In genomic region chr19:1252818-1253513, GRCh38 we compare ENCODE assay signal across 8 cellular contexts. TPM values are rescaled to one million over a fixed set of nuclear protein-coding genes. Genes with fewer than 3 reads are reported as not detected.
DNase-seq lines count a peak whose midpoint lies in the region; ATAC-seq, FAIRE-seq and TF ChIP-seq lines count a peak whose summit lies in the region.

No MANE protein-coding gene starts in this region.

- no peak overlapping the region for H4K5ac ChIP-seq in H1 (ENCODE audit: insufficient read length, low read depth, low read length)

- H3K9me3 ChIP-seq in H1 (ENCODE audit: insufficient read depth in 2 of 2, low read depth in 1 of 2, low read length in 1 of 2) (no peaks in the 10 kb centered on the region), stomach (no peaks in the 10 kb centered on the region)

- peaks cover 12% of the 10 kb centered on the region; the same call in 1 of the 2 replicates for H3K79me1 ChIP-seq in H1 (ENCODE audit: low read depth, low read length)

- H3K27me3 ChIP-seq in H1 (replicated peaks in 1 of 4; ENCODE audit: control insufficient read depth in 3 of 4, extremely low read depth in 1 of 4, insufficient read depth in 3 of 4, low read length in 3 of 4) (no peaks in the 10 kb centered on the region; a peak in 1 of 7 replicates), stomach (no peaks in the 10 kb centered on the region)

- H2AFZ ChIP-seq in H1 (ENCODE audit: low read length), result no peak overlapping the region

- POLR2A ChIA-PET in activated CD8-positive, alpha-beta T cell treated with anti-CD3 and anti-CD28 coated beads for 36 hours (lab: Charles Lee), result interaction anchor here (0.7 to 1.9 kb wide), 11 partner anchors 9 to 232 kb away, joined by 3 to 30 read pairs (median 4); partner anchors contain the start of genes ARHGAP45, ATP5F1D, CIRBP and FAM174C
- POLR2A ChIA-PET in H1 (lab: Charles Lee; ENCODE audit: partially characterized antibody), result interaction anchor here (0.6 to 19.4 kb wide), 8 partner anchors 8 to 716 kb away, joined by 3 to 456 read pairs (median 8); partner anchors contain the start of genes ATP5F1D, CIRBP, CNN2 and FAM174C

- H2BK15ac ChIP-seq in H1 (ENCODE audit: low read length), result no peak overlapping the region

- peak overlapping the region; percentile 96 for H3K4me3 Mint-ChIP-seq in activated CD8-positive, alpha-beta T cell treated with anti-CD3 and anti-CD28 coated beads for 36 hours

- no peak overlapping the region for H3K27ac ChIP-seq in H1 (ENCODE audit: low read depth, low read length)
- H3K27ac ChIP-seq in stomach, result peak overlapping the region; percentile 80 to 100 (median 100)

- H3K23ac ChIP-seq in H1 (ENCODE audit: insufficient read length), result no peak overlapping the region

- H3K79me2 ChIP-seq in H1 (ENCODE audit: control insufficient read depth in 1 of 2, insufficient read depth in 2 of 2, low read length in 2 of 2), result peaks cover 9 to 51% of the 10 kb centered on the region in 2 experiments

- peaks cover 0 to 17% (median 12%) of the 10 kb centered on the region in 4 experiments; a peak in 6 of 7 replicates for H3K4me1 ChIP-seq in H1 (replicated peaks in 1 of 4; ENCODE audit: control insufficient read depth in 3 of 4, insufficient read depth in 4 of 4, low read length in 3 of 4)
- H3K4me1 ChIP-seq in stomach, result peaks cover 56 to 71% (median 66%) of the 10 kb centered on the region in 4 donors

- DNase-seq in NCI-H2196 (lab: John Stamatoyannopoulos, UW; ENCODE audit: unreplicated experiment) (peak; percentile 96), H1 (ENCODE audit: low read depth in 1 of 2, low spot score in 2 of 2) (no peak), middle frontal gyrus (ENCODE audit: extremely low spot score, low spot score) (peak; percentile 84), stomach (peak; percentile 90), SK-N-DZ (ENCODE audit: low spot score) (no peak)
- DNase-seq in activated CD8-positive, alpha-beta T cell treated with anti-CD3 and anti-CD28 coated beads for 36 hours, result peak; percentile 89

- H3K27me3 Mint-ChIP-seq in activated CD8-positive, alpha-beta T cell treated with anti-CD3 and anti-CD28 coated beads for 36 hours, result no peaks in the 10 kb centered on the region

- no peak overlapping the region for H3K14ac ChIP-seq in H1 (ENCODE audit: insufficient read length)

- no peaks in the 10 kb centered on the region for H3K9me3 Mint-ChIP-seq in activated CD8-positive, alpha-beta T cell treated with anti-CD3 and anti-CD28 coated beads for 36 hours

- peaks cover 22% of the 10 kb centered on the region for H3K4me1 Mint-ChIP-seq in activated CD8-positive, alpha-beta T cell treated with anti-CD3 and anti-CD28 coated beads for 36 hours (ENCODE audit: low read depth)

- FAIRE-seq in H1 (lab: Jason Lieb, UNC), result no peak

- peak overlapping the region; percentile 6 for H3K56ac ChIP-seq in H1 (replicated peaks; ENCODE audit: insufficient read length, low read depth, low read length)

- no peak overlapping the region for H2AK5ac ChIP-seq in H1 (ENCODE audit: low read depth, low read length)

- CTCF ChIA-PET in activated CD8-positive, alpha-beta T cell treated with anti-CD3 and anti-CD28 coated beads for 36 hours (lab: Charles Lee), result interaction anchor here (0.8 to 2.6 kb wide), 5 partner anchors 9 to 157 kb away, joined by 3 to 30 read pairs (median 5); partner anchors contain the start of gene CIRBP
- CTCF ChIA-PET in H1 (lab: Charles Lee; ENCODE audit: partially characterized antibody), result interaction anchor here (1.2 to 6.0 kb wide), 3 partner anchors 8 to 14 kb away, joined by 3 to 42 read pairs (median 4); no protein-coding TSS in a partner anchor

- H2BK5ac ChIP-seq in H1 (ENCODE audit: low read depth, low read length), result no peak overlapping the region; the same call in 1 of the 2 replicates

- 0 out of 2 replicates have a peak, but pooled peaks have one; percentile 20 for TF ChIP-seq CTCF in GM12874 (IDR thresholded peaks at IDR 0.05; ENCODE audit: insufficient read depth, low read depth, low read length)
- no peak for TF ChIP-seq CTCF in activated CD8-positive, alpha-beta T cell treated with anti-CD3 and anti-CD28 coated beads for 36 hours (IDR thresholded peaks at IDR 0.05)
- TF ChIP-seq CTCF in H1 (IDR thresholded peaks at IDR 0.05; ENCODE audit: control extremely low read depth in 1 of 3, insufficient read depth in 1 of 3, low read depth in 1 of 3, low read length in 3 of 3), result no peak
- peak in 2 of 7 experiments; percentile 11 to 31 for TF ChIP-seq CTCF in stomach (IDR thresholded peaks at IDR 0.05)

- intact Hi-C loops in activated CD8-positive, alpha-beta T cell treated with anti-CD3 and anti-CD28 coated beads for 36 hours (cut with micrococcal nuclease), result loop anchor here (2.0 kb wide), 1 partner anchor 14 kb away; no protein-coding TSS in a partner anchor
- intact Hi-C loops in stomach (cut with DNase I; ENCODE audit: low total_unique reads), result no loop called here

- no peak overlapping the region for H2BK120ac ChIP-seq in H1 (replicated peaks; ENCODE audit: low read depth, low read length)

- H4K91ac ChIP-seq in H1 (replicated peaks; ENCODE audit: insufficient read length, low read length), result no peak overlapping the region

- no peak overlapping the region for H3K18ac ChIP-seq in H1 (ENCODE audit: extremely low read depth, low read length)

- TF ChIP-seq RAD21 in H1 (IDR thresholded peaks at IDR 0.05 in 1 of 2, conservative IDR thresholded peaks at IDR 0.05 in 1 of 2; ENCODE audit: low read depth in 2 of 2, low read length in 2 of 2), result no peak

- WGBS in H1 (ENCODE audit: extremely low coverage in 1 of 2, insufficient coverage in 1 of 2, insufficient read length in 1 of 2, insufficient replicate concordance in 2 of 2, low coverage in 1 of 2, low lambda C conversion rate in 2 of 2, missing lambda C conversion rate in 1 of 2), 2 experiments, result 85% methylated on average over 7 of the region's 26 CpGs; no CpG with 5 or more reads in 1 of the 2 experiments
- 0 to 2% (median 1%) methylated on average over 10 to 26 of the region's 26 CpGs for WGBS in stomach, 5 donors

- peaks cover 22 to 33% of the 10 kb centered on the region in 2 experiments for H4K20me1 ChIP-seq in H1 (replicated peaks in 1 of 2; ENCODE audit: control insufficient read depth in 1 of 2, insufficient read depth in 2 of 2, low read length in 2 of 2)

- H3K36me3 Mint-ChIP-seq in activated CD8-positive, alpha-beta T cell treated with anti-CD3 and anti-CD28 coated beads for 36 hours (ENCODE audit: low read depth), result peaks cover 44% of the 10 kb centered on the region

- peak overlapping the region in 1 of 4 experiments; percentile 99; a peak in 2 of 8 replicates for H3K4me3 ChIP-seq in H1 (ENCODE audit: extremely low read depth in 1 of 4, insufficient read depth in 2 of 4, low read depth in 3 of 4, low read length in 4 of 4)
- H3K4me3 ChIP-seq in stomach, result peak overlapping the region; percentile 68 to 94 (median 84)

- H3K9ac ChIP-seq in H1 (replicated peaks in 1 of 4; ENCODE audit: extremely low read depth in 1 of 4, low read depth in 3 of 4, low read length in 3 of 4), result no peak overlapping the region

- H3K4ac ChIP-seq in H1 (replicated peaks; ENCODE audit: insufficient read length, low read depth, low read length), result no peak overlapping the region

- H2BK20ac ChIP-seq in H1 (ENCODE audit: low read length), result no peak overlapping the region

- ATAC-seq in activated CD8-positive, alpha-beta T cell treated with anti-CD3 and anti-CD28 coated beads for 36 hours, result peak; percentile 38
- no peak for ATAC-seq in HG03097 (IDR thresholded peaks at IDR 0.05; ENCODE audit: low FRiP score, unreplicated experiment)

- H2BK12ac ChIP-seq in H1 (ENCODE audit: low read depth, low read length), result no peak overlapping the region

- H3K36me3 ChIP-seq in H1 (ENCODE audit: control insufficient read depth in 2 of 4, insufficient read depth in 4 of 4, low read length in 3 of 4), result peaks cover 26 to 69% (median 45%) of the 10 kb centered on the region in 4 experiments
- peaks cover 50 to 63% (median 57%) of the 10 kb centered on the region in 4 donors for H3K36me3 ChIP-seq in stomach

- TF ChIP-seq EP300 in H1 (IDR thresholded peaks at IDR 0.05; ENCODE audit: borderline replicate concordance in 1 of 2, low read depth in 2 of 2, low read length in 2 of 2) (no peak), stomach (IDR thresholded peaks at IDR 0.05) (peak; percentile 50)

- TF ChIP-seq POLR2A in H1 (IDR thresholded peaks at IDR 0.05; ENCODE audit: control extremely low read depth in 1 of 2, low read depth in 2 of 2, low read length in 2 of 2) (no peak), stomach (IDR thresholded peaks at IDR 0.05) (no peak)

- H3K4me2 ChIP-seq in H1 (ENCODE audit: insufficient read depth in 1 of 2, low read depth in 2 of 2, low read length in 2 of 2), result peak overlapping the region; percentile 23 to 83; a peak in 2 of 4 replicates

- no peak overlapping the region for H4K8ac ChIP-seq in H1 (ENCODE audit: extremely low read depth, insufficient read depth, low read length)

- H3K23me2 ChIP-seq in H1 (ENCODE audit: low read depth, low read length), result peaks cover 2% of the 10 kb centered on the region; the same call in 1 of the 2 replicates

- H3K27ac Mint-ChIP-seq in activated CD8-positive, alpha-beta T cell treated with anti-CD3 and anti-CD28 coated beads for 36 hours, result peak overlapping the region; percentile 85

RNA-seq across cellular contexts. Expression of gene MIDN, which starts 4.6 kb away (rescaled TPM):
- total RNA-seq in activated CD8-positive, alpha-beta T cell treated with anti-CD3 and anti-CD28 coated beads for 36 hours, result 10 to 100 TPM; 41.1 to 43.9 TPM
- total RNA-seq in H1 (2021; fragmentation: NEBNext Ultra II Directional; extraction: Animal tissue kit (Norgen Biotek cat#: 25700)), result 159 and 166 TPM in 2 replicates
- 39.8 and 86.0 TPM in 2 replicates for polyA plus RNA-seq in H1 (2011; rRNA removed)
- polyA plus RNA-seq in H1 (2011; cell fraction: cytosol; rRNA removed), result 38.5 TPM
- polyA plus RNA-seq in H1 (2011; cell fraction: nucleus; rRNA removed), result 85.2 TPM
- 58.2 to 110 TPM (median 92.2 TPM) in 4 replicates for polyA plus RNA-seq in H1 (2012, experiment 1 of 2)
- 90.5 TPM for polyA plus RNA-seq in H1 (2012, experiment 2 of 2)
- 95.6 TPM for polyA plus RNA-seq in H1 (2013, experiment 1 of 2)
- polyA plus RNA-seq in H1 (2013, experiment 2 of 2), result 90.3 TPM
- polyA minus RNA-seq in H1 (2011; rRNA and poly(A)+ RNA removed), result 10.3 and 14.3 TPM in 2 replicates
- 86.0 TPM for polyA minus RNA-seq in H1 (2011; cell fraction: cytosol; rRNA and poly(A)+ RNA removed)
- polyA minus RNA-seq in H1 (2011; cell fraction: nucleus; rRNA and poly(A)+ RNA removed), result 55.2 TPM
- 100 to 1,000 TPM in 1 of 5 donors, 10 to 100 TPM in 4; 31.6 to 118 (median 54.6) TPM for total RNA-seq in stomach
- 10 to 100 TPM; 17.0 to 29.2 (median 21.0) TPM for polyA plus RNA-seq in stomach
- 23.3 and 31.3 TPM in 2 replicates for polyA plus RNA-seq in SK-N-DZ (2014; cell fraction: cytosol; rRNA removed)
- polyA plus RNA-seq in SK-N-DZ (2014; cell fraction: nucleus; rRNA removed), result 74.4 and 125 TPM in 2 replicates

RNA-seq across cellular contexts. Expression of gene ATP5F1D, which starts 11.4 kb away (rescaled TPM):
- total RNA-seq in activated CD8-positive, alpha-beta T cell treated with anti-CD3 and anti-CD28 coated beads for 36 hours, result 100 to 1,000 TPM; 186 to 199 TPM
- total RNA-seq in H1 (2021; fragmentation: NEBNext Ultra II Directional; extraction: Animal tissue kit (Norgen Biotek cat#: 25700)), result 174 and 182 TPM in 2 replicates
- polyA plus RNA-seq in H1 (2011; rRNA removed), result 249 and 338 TPM in 2 replicates
- 142 TPM for polyA plus RNA-seq in H1 (2011; cell fraction: cytosol; rRNA removed)
- polyA plus RNA-seq in H1 (2011; cell fraction: nucleus; rRNA removed), result 120 TPM
- 87.3 to 189 TPM (median 180 TPM) in 4 replicates for polyA plus RNA-seq in H1 (2012, experiment 1 of 2)
- 328 TPM for polyA plus RNA-seq in H1 (2012, experiment 2 of 2)
- 148 TPM for polyA plus RNA-seq in H1 (2013, experiment 1 of 2)
- 145 TPM for polyA plus RNA-seq in H1 (2013, experiment 2 of 2)
- 13.4 and 18.6 TPM in 2 replicates for polyA minus RNA-seq in H1 (2011; rRNA and poly(A)+ RNA removed)
- 118 TPM for polyA minus RNA-seq in H1 (2011; cell fraction: cytosol; rRNA and poly(A)+ RNA removed)
- polyA minus RNA-seq in H1 (2011; cell fraction: nucleus; rRNA and poly(A)+ RNA removed), result 40.2 TPM
- total RNA-seq in stomach, result 100 to 1,000 TPM in 2 of 5 donors, 10 to 100 TPM in 3; 26.4 to 905 (median 37.9) TPM
- polyA plus RNA-seq in stomach, result 100 to 1,000 TPM; 355 to 508 (median 358) TPM
- polyA plus RNA-seq in SK-N-DZ (2014; cell fraction: cytosol; rRNA removed), result 69.7 and 75.2 TPM in 2 replicates
- polyA plus RNA-seq in SK-N-DZ (2014; cell fraction: nucleus; rRNA removed), result 50.9 and 102 TPM in 2 replicates

RNA-seq across cellular contexts. Expression of gene CBARP, which starts 15.2 kb away (rescaled TPM):
- total RNA-seq in activated CD8-positive, alpha-beta T cell treated with anti-CD3 and anti-CD28 coated beads for 36 hours, result under 1 TPM; 0.49 to 0.86 TPM
- total RNA-seq in H1 (2021; fragmentation: NEBNext Ultra II Directional; extraction: Animal tissue kit (Norgen Biotek cat#: 25700)), result 14.7 and 18.0 TPM in 2 replicates
- polyA plus RNA-seq in H1 (2011; rRNA removed), result 4.9 and 11.6 TPM in 2 replicates
- polyA plus RNA-seq in H1 (2011; cell fraction: cytosol; rRNA removed), result 7.4 TPM
- polyA plus RNA-seq in H1 (2011; cell fraction: nucleus; rRNA removed), result 39.9 TPM
- 4.2 to 12.2 TPM (median 10.1 TPM) in 4 replicates for polyA plus RNA-seq in H1 (2012, experiment 1 of 2)
- 3.2 TPM for polyA plus RNA-seq in H1 (2012, experiment 2 of 2)
- polyA plus RNA-seq in H1 (2013, experiment 1 of 2), result 11.0 TPM
- polyA plus RNA-seq in H1 (2013, experiment 2 of 2), result 9.9 TPM
- polyA minus RNA-seq in H1 (2011; rRNA and poly(A)+ RNA removed), result 2.0 and 2.2 TPM in 2 replicates
- polyA minus RNA-seq in H1 (2011; cell fraction: cytosol; rRNA and poly(A)+ RNA removed), result 8.2 TPM
- polyA minus RNA-seq in H1 (2011; cell fraction: nucleus; rRNA and poly(A)+ RNA removed), result 11.6 TPM
- 1 to 10 TPM in 2 of 5 donors, not detected in 3; 1.3 to 8.9 TPM for total RNA-seq in stomach
- polyA plus RNA-seq in stomach, result under 1 TPM in 2 of 3 donors, not detected in 1; 0.19 to 0.28 TPM
- polyA plus RNA-seq in SK-N-DZ (2014; cell fraction: cytosol; rRNA removed), result 12.3 and 24.2 TPM in 2 replicates
- 44.5 and 49.5 TPM in 2 replicates for polyA plus RNA-seq in SK-N-DZ (2014; cell fraction: nucleus; rRNA removed)

RNA-seq across cellular contexts. Expression of gene CIRBP, which starts 16.2 kb away (rescaled TPM):
- 100 to 1,000 TPM; 161 to 180 TPM for total RNA-seq in activated CD8-positive, alpha-beta T cell treated with anti-CD3 and anti-CD28 coated beads for 36 hours
- 175 TPM in 2 replicates for total RNA-seq in H1 (2021; fragmentation: NEBNext Ultra II Directional; extraction: Animal tissue kit (Norgen Biotek cat#: 25700))
- 199 and 331 TPM in 2 replicates for polyA plus RNA-seq in H1 (2011; rRNA removed)
- polyA plus RNA-seq in H1 (2011; cell fraction: cytosol; rRNA removed), result 472 TPM
- polyA plus RNA-seq in H1 (2011; cell fraction: nucleus; rRNA removed), result 581 TPM
- 213 to 357 TPM (median 316 TPM) in 4 replicates for polyA plus RNA-seq in H1 (2012, experiment 1 of 2)
- 95.1 TPM for polyA plus RNA-seq in H1 (2012, experiment 2 of 2)
- 151 TPM for polyA plus RNA-seq in H1 (2013, experiment 1 of 2)
- polyA plus RNA-seq in H1 (2013, experiment 2 of 2), result 135 TPM
- 44.5 and 56.0 TPM in 2 replicates for polyA minus RNA-seq in H1 (2011; rRNA and poly(A)+ RNA removed)
- polyA minus RNA-seq in H1 (2011; cell fraction: cytosol; rRNA and poly(A)+ RNA removed), result 77.4 TPM
- 99.9 TPM for polyA minus RNA-seq in H1 (2011; cell fraction: nucleus; rRNA and poly(A)+ RNA removed)
- total RNA-seq in stomach, result 100 to 1,000 TPM; 250 to 520 (median 327) TPM
- polyA plus RNA-seq in stomach, result 100 to 1,000 TPM; 307 to 686 (median 385) TPM
- polyA plus RNA-seq in SK-N-DZ (2014; cell fraction: cytosol; rRNA removed), result 479 and 663 TPM in 2 replicates
- 559 and 732 TPM in 2 replicates for polyA plus RNA-seq in SK-N-DZ (2014; cell fraction: nucleus; rRNA removed)

RNA-seq across cellular contexts. Expression of gene FAM174C, which starts 22.4 kb away (rescaled TPM):
- total RNA-seq in activated CD8-positive, alpha-beta T cell treated with anti-CD3 and anti-CD28 coated beads for 36 hours, result 10 to 100 TPM; 77.0 to 88.0 TPM
- 44.5 and 54.6 TPM in 2 replicates for total RNA-seq in H1 (2021; fragmentation: NEBNext Ultra II Directional; extraction: Animal tissue kit (Norgen Biotek cat#: 25700))
- polyA plus RNA-seq in H1 (2011; rRNA removed) (125 and 159 TPM in 2 replicates), stomach (100 to 1,000 TPM in 1 of 3 donors, 10 to 100 TPM in 2; 75.8 to 102 (median 80.3) TPM)
- polyA plus RNA-seq in H1 (2011; cell fraction: cytosol; rRNA removed), result 76.1 TPM
- 72.4 TPM for polyA plus RNA-seq in H1 (2011; cell fraction: nucleus; rRNA removed)
- 39.9 to 68.4 TPM (median 61.5 TPM) in 4 replicates for polyA plus RNA-seq in H1 (2012, experiment 1 of 2)
- 79.3 TPM for polyA plus RNA-seq in H1 (2012, experiment 2 of 2)
- 50.0 TPM for polyA plus RNA-seq in H1 (2013, experiment 1 of 2)
- 59.2 TPM for polyA plus RNA-seq in H1 (2013, experiment 2 of 2)
- 6.8 and 9.7 TPM in 2 replicates for polyA minus RNA-seq in H1 (2011; rRNA and poly(A)+ RNA removed)
- 22.8 TPM for polyA minus RNA-seq in H1 (2011; cell fraction: cytosol; rRNA and poly(A)+ RNA removed)
- 20.8 TPM for polyA minus RNA-seq in H1 (2011; cell fraction: nucleus; rRNA and poly(A)+ RNA removed)
- 100 to 1,000 TPM in 2 of 5 donors, 10 to 100 TPM in 2, 1 to 10 TPM in 1; 6.2 to 240 (median 23.7) TPM for total RNA-seq in stomach
- polyA plus RNA-seq in SK-N-DZ (2014; cell fraction: cytosol; rRNA removed), result 27.6 and 35.5 TPM in 2 replicates
- 40.1 and 42.4 TPM in 2 replicates for polyA plus RNA-seq in SK-N-DZ (2014; cell fraction: nucleus; rRNA removed)

Comparison
In these comparisons a context has a peak if more than half of its experiments do, and no peak if none do; other contexts are left out.
1. DNase-seq: peak in NCI-H2196 (single experiment), activated CD8-positive, alpha-beta T cell treated with anti-CD3 and anti-CD28 coated beads for 36 hours (single experiment), middle frontal gyrus (single experiment) and stomach (single experiment); none in H1 (0 of 2) and SK-N-DZ (single experiment).